1 cellular context compared by ENCODE assay signal in genomic region chr6:30156262-30156599, GRCh38.
A peak's percentile ranks its signal among the peaks of the same experiment; 100 is the strongest.
TF ChIP-seq lines count a peak whose summit lies in the region.

No MANE protein-coding gene starts in this region.

TF ChIP-seq in HEK293, 187 proteins besides CTCF, POLR2A, EP300 and RAD21 (continued from another document and continues in another):
- TF ChIP-seq, protein P1, sequence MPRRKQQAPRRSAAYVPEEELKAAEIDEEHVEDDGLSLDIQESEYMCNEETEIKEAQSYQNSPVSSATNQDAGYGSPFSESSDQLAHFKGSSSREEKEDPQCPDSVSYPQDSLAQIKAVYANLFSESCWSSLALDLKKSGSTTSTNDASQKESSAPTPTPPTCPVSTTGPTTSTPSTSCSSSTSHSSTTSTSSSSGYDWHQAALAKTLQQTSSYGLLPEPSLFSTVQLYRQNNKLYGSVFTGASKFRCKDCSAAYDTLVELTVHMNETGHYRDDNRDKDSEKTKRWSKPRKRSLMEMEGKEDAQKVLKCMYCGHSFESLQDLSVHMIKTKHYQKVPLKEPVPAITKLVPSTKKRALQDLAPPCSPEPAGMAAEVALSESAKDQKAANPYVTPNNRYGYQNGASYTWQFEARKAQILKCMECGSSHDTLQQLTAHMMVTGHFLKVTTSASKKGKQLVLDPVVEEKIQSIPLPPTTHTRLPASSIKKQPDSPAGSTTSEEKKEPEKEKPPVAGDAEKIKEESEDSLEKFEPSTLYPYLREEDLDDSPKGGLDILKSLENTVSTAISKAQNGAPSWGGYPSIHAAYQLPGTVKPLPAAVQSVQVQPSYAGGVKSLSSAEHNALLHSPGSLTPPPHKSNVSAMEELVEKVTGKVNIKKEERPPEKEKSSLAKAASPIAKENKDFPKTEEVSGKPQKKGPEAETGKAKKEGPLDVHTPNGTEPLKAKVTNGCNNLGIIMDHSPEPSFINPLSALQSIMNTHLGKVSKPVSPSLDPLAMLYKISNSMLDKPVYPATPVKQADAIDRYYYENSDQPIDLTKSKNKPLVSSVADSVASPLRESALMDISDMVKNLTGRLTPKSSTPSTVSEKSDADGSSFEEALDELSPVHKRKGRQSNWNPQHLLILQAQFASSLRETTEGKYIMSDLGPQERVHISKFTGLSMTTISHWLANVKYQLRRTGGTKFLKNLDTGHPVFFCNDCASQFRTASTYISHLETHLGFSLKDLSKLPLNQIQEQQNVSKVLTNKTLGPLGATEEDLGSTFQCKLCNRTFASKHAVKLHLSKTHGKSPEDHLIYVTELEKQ (tag by site-specific recombination; IDR thresholded peaks at IDR 0.05; ENCODE audit: borderline replicate concordance), result peak; percentile 89
- TF ChIP-seq GLI2 (tag by site-specific recombination; IDR thresholded peaks at IDR 0.05; ENCODE audit: borderline replicate concordance, low read depth) (no peak), ZNF157 (tag by site-specific recombination; IDR thresholded peaks at IDR 0.05) (no peak), ZNF302 (tag by site-specific recombination; IDR thresholded peaks at IDR 0.05; ENCODE audit: low read depth) (no peak), ZXDB (tag by site-specific recombination; IDR thresholded peaks at IDR 0.05) (peak; percentile 82), ZNF837 (tag by site-specific recombination; IDR thresholded peaks at IDR 0.05) (no peak), ZBTB20 (tag by site-specific recombination; IDR thresholded peaks at IDR 0.05) (no peak), ZSCAN18 (tag by site-specific recombination; IDR thresholded peaks at IDR 0.05) (no peak), ZNF37A (tag by site-specific recombination; IDR thresholded peaks at IDR 0.05) (no peak), ZNF280C (tag by site-specific recombination; IDR thresholded peaks at IDR 0.05) (no peak), ZNF560 (tag by site-specific recombination; IDR thresholded peaks at IDR 0.05; ENCODE audit: borderline replicate concordance) (no peak), ZNF626 (tag by site-specific recombination; IDR thresholded peaks at IDR 0.05) (no peak), HOXD13 (CRISPR knock-in tag; IDR thresholded peaks at IDR 0.05; ENCODE audit: borderline replicate concordance) (no peak), ZNF335 (tag by site-specific recombination; conservative IDR thresholded peaks at IDR 0.05) (peak; percentile 87), PRDM1 (tag by site-specific recombination; IDR thresholded peaks at IDR 0.05) (no peak), ZSCAN16 (tag by site-specific recombination; IDR thresholded peaks at IDR 0.05) (no peak), ZNF558 (tag by site-specific recombination; IDR thresholded peaks at IDR 0.05) (peak; percentile 60; the same call in 1 of the 2 replicates), ELK4 (IDR thresholded peaks at IDR 0.05; ENCODE audit: borderline replicate concordance, low read depth, low read length) (no peak), SALL2 (tag by site-specific recombination; IDR thresholded peaks at IDR 0.05; ENCODE audit: borderline replicate concordance) (no peak), SETDB1 (IDR thresholded peaks at IDR 0.05; ENCODE audit: insufficient read length, low read length) (no peak), ZFP37 (tag by site-specific recombination; IDR thresholded peaks at IDR 0.05) (no peak), ZNF514 (tag by site-specific recombination; IDR thresholded peaks at IDR 0.05) (no peak), ZNF2 (tag by site-specific recombination; IDR thresholded peaks at IDR 0.05) (peak; percentile 25; the same call in 1 of the 2 replicates), RBAK (tag by site-specific recombination; IDR thresholded peaks at IDR 0.05) (no peak), FEZF1 (tag by site-specific recombination; IDR thresholded peaks at IDR 0.05) (peak; percentile 24; the same call in 1 of the 2 replicates), ZNF214 (tag by site-specific recombination; IDR thresholded peaks at IDR 0.05; ENCODE audit: borderline replicate concordance) (no peak), ZNF521 (tag by site-specific recombination; IDR thresholded peaks at IDR 0.05) (no peak), HIC1 (tag by site-specific recombination; IDR thresholded peaks at IDR 0.05) (peak; percentile 62), ZBTB7A (tag by site-specific recombination; IDR thresholded peaks at IDR 0.05; ENCODE audit: low read depth) (no peak), ZNF501 (tag by site-specific recombination; IDR thresholded peaks at IDR 0.05) (no peak; the same call in 1 of the 2 replicates), ZNF529 (tag by site-specific recombination; IDR thresholded peaks at IDR 0.05; ENCODE audit: insufficient replicate concordance) (no peak), ZNF518A (tag by site-specific recombination; conservative IDR thresholded peaks at IDR 0.05; ENCODE audit: low read depth) (peak; percentile 95), ZNF513 (tag by site-specific recombination; IDR thresholded peaks at IDR 0.05) (peak; percentile 9; the same call in 1 of the 2 replicates)
- TF ChIP-seq, protein P2, sequence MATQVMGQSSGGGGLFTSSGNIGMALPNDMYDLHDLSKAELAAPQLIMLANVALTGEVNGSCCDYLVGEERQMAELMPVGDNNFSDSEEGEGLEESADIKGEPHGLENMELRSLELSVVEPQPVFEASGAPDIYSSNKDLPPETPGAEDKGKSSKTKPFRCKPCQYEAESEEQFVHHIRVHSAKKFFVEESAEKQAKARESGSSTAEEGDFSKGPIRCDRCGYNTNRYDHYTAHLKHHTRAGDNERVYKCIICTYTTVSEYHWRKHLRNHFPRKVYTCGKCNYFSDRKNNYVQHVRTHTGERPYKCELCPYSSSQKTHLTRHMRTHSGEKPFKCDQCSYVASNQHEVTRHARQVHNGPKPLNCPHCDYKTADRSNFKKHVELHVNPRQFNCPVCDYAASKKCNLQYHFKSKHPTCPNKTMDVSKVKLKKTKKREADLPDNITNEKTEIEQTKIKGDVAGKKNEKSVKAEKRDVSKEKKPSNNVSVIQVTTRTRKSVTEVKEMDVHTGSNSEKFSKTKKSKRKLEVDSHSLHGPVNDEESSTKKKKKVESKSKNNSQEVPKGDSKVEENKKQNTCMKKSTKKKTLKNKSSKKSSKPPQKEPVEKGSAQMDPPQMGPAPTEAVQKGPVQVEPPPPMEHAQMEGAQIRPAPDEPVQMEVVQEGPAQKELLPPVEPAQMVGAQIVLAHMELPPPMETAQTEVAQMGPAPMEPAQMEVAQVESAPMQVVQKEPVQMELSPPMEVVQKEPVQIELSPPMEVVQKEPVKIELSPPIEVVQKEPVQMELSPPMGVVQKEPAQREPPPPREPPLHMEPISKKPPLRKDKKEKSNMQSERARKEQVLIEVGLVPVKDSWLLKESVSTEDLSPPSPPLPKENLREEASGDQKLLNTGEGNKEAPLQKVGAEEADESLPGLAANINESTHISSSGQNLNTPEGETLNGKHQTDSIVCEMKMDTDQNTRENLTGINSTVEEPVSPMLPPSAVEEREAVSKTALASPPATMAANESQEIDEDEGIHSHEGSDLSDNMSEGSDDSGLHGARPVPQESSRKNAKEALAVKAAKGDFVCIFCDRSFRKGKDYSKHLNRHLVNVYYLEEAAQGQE (tag by site-specific recombination; IDR thresholded peaks at IDR 0.05), result no peak
- TF ChIP-seq, protein P3, sequence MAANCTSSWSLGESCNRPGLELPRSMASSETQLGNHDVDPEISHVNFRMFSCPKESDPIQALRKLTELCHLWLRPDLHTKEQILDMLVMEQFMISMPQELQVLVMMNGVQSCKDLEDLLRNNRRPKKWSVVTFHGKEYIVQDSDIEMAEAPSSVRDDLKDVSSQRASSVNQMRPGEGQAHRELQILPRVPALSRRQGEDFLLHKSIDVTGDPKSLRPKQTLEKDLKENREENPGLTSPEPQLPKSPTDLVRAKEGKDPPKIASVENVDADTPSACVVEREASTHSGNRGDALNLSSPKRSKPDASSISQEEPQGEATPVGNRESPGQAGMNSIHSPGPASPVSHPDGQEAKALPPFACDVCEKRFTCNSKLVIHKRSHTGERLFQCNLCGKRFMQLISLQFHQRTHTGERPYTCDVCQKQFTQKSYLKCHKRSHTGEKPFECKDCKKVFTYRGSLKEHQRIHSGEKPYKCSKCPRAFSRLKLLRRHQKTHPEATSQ (tag by site-specific recombination; IDR thresholded peaks at IDR 0.05), result no peak
